ENCODE assay signal across 27 cellular contexts in genomic region chr13:80149757-80150156, GRCh38.
DNase-seq lines count a peak whose midpoint lies in the region; ATAC-seq, FAIRE-seq and TF ChIP-seq lines count a peak whose summit lies in the region.
"Had no signal": no experiment of that assay in that cellular context is flagged by ENCODE, and none has a peak within 500 bp of the region (broad histone marks: within the 10 kb centered on the region; RNA-seq: fewer than 3 reads in every experiment).

No MANE protein-coding gene starts in this region.

- no peak for FAIRE-seq in H54 (lab: Jason Lieb, UNC)
- FAIRE-seq: A549, D721Med, GM12878, GM19239 had no signal

- H3K4me1 ChIP-seq in IMR-90 (ENCODE audit: control insufficient read depth, insufficient read depth, low read length), result no peaks in the 10 kb centered on the region
- H3K4me1 ChIP-seq in hepatocyte (ENCODE audit: insufficient read depth), result no peaks in the 10 kb centered on the region
- H3K4me1 ChIP-seq: A549; BE2C; BLaER1 treated with 17β-estradiol and CSF1 and Interleukin-3, amounts not matched to agents 10 nM and 100 nM had no signal

- no peak overlapping the region for H3K23ac ChIP-seq in IMR-90 (ENCODE audit: low read depth, low read length)

- H3K4me3 Mint-ChIP-seq in progenitor cell of endocrine pancreas (ENCODE audit: low read depth), result no peak overlapping the region
- H3K4me3 Mint-ChIP-seq: CD14-positive monocyte; CD4-positive, alpha-beta T cell; CD8-positive, alpha-beta memory T cell had no signal

- H3K79me2 ChIP-seq in hepatocyte, result no peaks in the 10 kb centered on the region

- no peak overlapping the region for H2BK120ac ChIP-seq in IMR-90 (ENCODE audit: low read depth, low read length)

- no peak overlapping the region for H2BK20ac ChIP-seq in IMR-90 (ENCODE audit: low read depth, low read length)

- no peak for TF ChIP-seq CTCF in IMR-90 (conservative IDR thresholded peaks at IDR 0.05; ENCODE audit: low read depth, low read length)
- no peak for TF ChIP-seq CTCF in hepatocyte (IDR thresholded peaks at IDR 0.05; ENCODE audit: poor library complexity)
- no peak for TF ChIP-seq CTCF in progenitor cell of endocrine pancreas (IDR thresholded peaks at IDR 0.05; ENCODE audit: unreplicated experiment)

- no peak overlapping the region for H4K5ac ChIP-seq in IMR-90 (ENCODE audit: low read depth, low read length)

- no peaks in the 10 kb centered on the region for H3K9me3 ChIP-seq in IMR-90 (ENCODE audit: control insufficient read depth, insufficient read depth, low read length)
- H3K9me3 ChIP-seq in hepatocyte (ENCODE audit: low read depth), result no peaks in the 10 kb centered on the region
- H3K9me3 ChIP-seq: A549, BE2C had no signal

- H4K20me1 ChIP-seq in IMR-90 (ENCODE audit: insufficient read depth, low read length), result no peaks in the 10 kb centered on the region
- no peaks in the 10 kb centered on the region for H4K20me1 ChIP-seq in hepatocyte (ENCODE audit: insufficient read depth, poor library complexity, severe bottlenecking)
- H4K20me1 ChIP-seq: BLaER1 treated with 17β-estradiol and CSF1 and Interleukin-3, amounts not matched to agents 10 nM and 100 nM had no signal

- no peak overlapping the region for H3K14ac ChIP-seq in IMR-90 (replicated peaks; ENCODE audit: low read depth, low read length)

- no peak overlapping the region for H2AFZ ChIP-seq in IMR-90 (replicated peaks; ENCODE audit: low read length, poor library complexity)
- H2AFZ ChIP-seq in hepatocyte, result no peak overlapping the region

- CTCF ChIA-PET in IMR-90 (lab: Yijun Ruan, JAX), result no interaction called here

- H3K79me1 ChIP-seq in IMR-90 (ENCODE audit: low read depth in 1 of 2, low read length in 2 of 2), result no peaks in the 10 kb centered on the region

- no peak overlapping the region for H2AK9ac ChIP-seq in IMR-90 (replicated peaks; ENCODE audit: low read depth, low read length, poor library complexity)

- no TSS peak for BruUV-seq in IMR-90 (replicated peaks; lab: Mats Ljungman, UMichigan)

- intact Hi-C loops in IMR-90 (cut with micrococcal nuclease), result no loop called here

- H3K9me2 ChIP-seq in hepatocyte (replicated peaks; ENCODE audit: insufficient read depth), result no peaks in the 10 kb centered on the region

- H3K9me3 Mint-ChIP-seq in progenitor cell of endocrine pancreas (ENCODE audit: low read depth), result peaks cover 13% of the 10 kb centered on the region
- H3K9me3 Mint-ChIP-seq: CD8-positive, alpha-beta memory T cell had no signal

- in situ Hi-C loops in IMR-90 (cut with MboI; ENCODE audit: low sequenced_read_pairs), result no loop called here

- H3K9ac ChIP-seq in IMR-90 (ENCODE audit: low read depth, low read length), result no peak overlapping the region
- H3K9ac ChIP-seq: BLaER1 treated with 17β-estradiol and CSF1 and Interleukin-3, amounts not matched to agents 10 nM and 100 nM had no signal

- no peak overlapping the region for H3K4me2 ChIP-seq in IMR-90 (ENCODE audit: low read depth, low read length)
- H3K4me2 ChIP-seq in hepatocyte, result no peak overlapping the region
- H3K4me2 ChIP-seq: A549; BLaER1 treated with 17β-estradiol and CSF1 and Interleukin-3, amounts not matched to agents 10 nM and 100 nM had no signal

- no peak overlapping the region for H3K18ac ChIP-seq in IMR-90 (ENCODE audit: low read depth, low read length)

- ATAC-seq in IMR-90 (ENCODE audit: low read depth), result no peak
- no peak for ATAC-seq in GM21723 (IDR thresholded peaks at IDR 0.05; ENCODE audit: unreplicated experiment)
- ATAC-seq: A549, GM12878 had no signal

- peaks cover 28% of the 10 kb centered on the region for H3K4me1 Mint-ChIP-seq in progenitor cell of endocrine pancreas (ENCODE audit: low read depth)
- H3K4me1 Mint-ChIP-seq: CD14-positive monocyte; CD8-positive, alpha-beta memory T cell had no signal

- POLR2A ChIA-PET in IMR-90 (lab: Charles Lee; ENCODE audit: unreplicated experiment), result no interaction called here

- no peak overlapping the region for H3K4ac ChIP-seq in IMR-90 (ENCODE audit: low read depth, low read length)

- peaks cover 5% of the 10 kb centered on the region for H3K36me3 Mint-ChIP-seq in progenitor cell of endocrine pancreas (ENCODE audit: insufficient read depth)
- H3K36me3 Mint-ChIP-seq: CD8-positive, alpha-beta memory T cell had no signal

- no peak overlapping the region for H4K91ac ChIP-seq in IMR-90 (ENCODE audit: insufficient read depth, low read depth, low read length)

- H3K27me3 ChIP-seq in IMR-90 (ENCODE audit: control insufficient read depth, insufficient read depth, low read length), result no peaks in the 10 kb centered on the region
- no peaks in the 10 kb centered on the region for H3K27me3 ChIP-seq in hepatocyte
- H3K27me3 ChIP-seq: BE2C; BLaER1 treated with 17β-estradiol and CSF1 and Interleukin-3, amounts not matched to agents 10 nM and 100 nM had no signal

- no peaks in the 10 kb centered on the region for H3K27me3 Mint-ChIP-seq in progenitor cell of endocrine pancreas
- H3K27me3 Mint-ChIP-seq: CD4-positive, alpha-beta T cell; CD8-positive, alpha-beta memory T cell had no signal

- DNase-seq in IMR-90 (peak; percentile 18), amniotic epithelial cell (ENCODE audit: low read depth) (peak; percentile 57), hepatocyte (ENCODE audit: low spot score) (no peak), progenitor cell of endocrine pancreas (ENCODE audit: low spot score, unreplicated experiment) (no peak), NCI-H1694 treated with DMSO at 0.1 percent for 48 hours (lab: John Stamatoyannopoulos, UW) (no peak), H54 (ENCODE audit: insufficient read length, low spot score) (no peak), cortex of kidney (lab: John Stamatoyannopoulos, UW) (no peak)
- DNase-seq: 8988T; ACHN; AML-193; BE2C; CD4-positive, alpha-beta T cell; CD8-positive, alpha-beta memory T cell; DMS 273 treated with DMSO at 0.1 percent for 48 hours; DMS79; EL; GDM1; GOT3; H7; HCEC 1CT had no signal

- H3K36me3 ChIP-seq in IMR-90 (ENCODE audit: control insufficient read depth, insufficient read depth, low read length), result no peaks in the 10 kb centered on the region
- H3K36me3 ChIP-seq in hepatocyte (replicated peaks; ENCODE audit: insufficient read depth, low read depth), result no peaks in the 10 kb centered on the region
- H3K36me3 ChIP-seq: BE2C; BLaER1 treated with 17β-estradiol and CSF1 and Interleukin-3, amounts not matched to agents 10 nM and 100 nM had no signal

- TF ChIP-seq POLR2A in IMR-90 (IDR thresholded peaks at IDR 0.05; ENCODE audit: low read depth, low read length) (no peak), H54 (IDR thresholded peaks at IDR 0.05; ENCODE audit: low read depth, low read length) (no peak)

- no peak overlapping the region for H3K4me3 ChIP-seq in IMR-90 (ENCODE audit: insufficient read depth, low read depth, low read length)
- no peak overlapping the region for H3K4me3 ChIP-seq in hepatocyte
- H3K4me3 ChIP-seq: A549; BLaER1 treated with 17β-estradiol and CSF1 and Interleukin-3, amounts not matched to agents 10 nM and 100 nM; GM12878 had no signal

- no peak for TF ChIP-seq RAD21 in IMR-90 (IDR thresholded peaks at IDR 0.05; ENCODE audit: low read length)

- H3K27ac Mint-ChIP-seq in progenitor cell of endocrine pancreas, result peak overlapping the region; percentile 53
- H3K27ac Mint-ChIP-seq: CD14-positive monocyte; CD4-positive, alpha-beta T cell; CD8-positive, alpha-beta memory T cell had no signal

- WGBS in IMR-90 (ENCODE audit: extremely low coverage in 2 of 2, insufficient read length in 1 of 2), 2 experiments, result no CpG with 5 or more reads among the region's 3 CpGs
- WGBS in hepatocyte (ENCODE audit: low lambda C conversion rate, missing lambda C conversion rate), result 91% methylated on average over 3 of the region's 3 CpGs

- dilution Hi-C loops in IMR-90 (cut with HindIII; ENCODE audit: low sequenced_read_pairs, unreplicated experiment), result no loop called here

- H2BK5ac ChIP-seq in IMR-90 (ENCODE audit: low read depth, low read length, poor library complexity, severe bottlenecking), result no peak overlapping the region

- H2BK15ac ChIP-seq in IMR-90 (ENCODE audit: low read depth, low read length), result no peak overlapping the region

- no peak overlapping the region for H3K27ac ChIP-seq in IMR-90 (ENCODE audit: insufficient read depth, low read length)
- peak overlapping the region; percentile 11 for H3K27ac ChIP-seq in hepatocyte
- H3K27ac ChIP-seq: A549; BLaER1 treated with 17β-estradiol and CSF1 and Interleukin-3, amounts not matched to agents 10 nM and 100 nM had no signal

- no peak overlapping the region for H4K8ac ChIP-seq in IMR-90 (ENCODE audit: low read depth in 2 of 2, low read length in 2 of 2)

- no peak overlapping the region for H2AK5ac ChIP-seq in IMR-90 (ENCODE audit: low read depth, low read length)

- H3K56ac ChIP-seq in IMR-90 (ENCODE audit: extremely low read depth, insufficient read depth, low read length), result no peak overlapping the region

- no peaks in the 10 kb centered on the region for H3K9me1 ChIP-seq in IMR-90 (ENCODE audit: insufficient read depth, low read length)

TF ChIP-seq in IMR-90, 13 proteins besides CTCF, POLR2A, EP300 and RAD21:
- TF ChIP-seq CHD1 (IDR thresholded peaks at IDR 0.05; ENCODE audit: low read depth, low read length) (no peak), NFE2L2 (IDR thresholded peaks at IDR 0.05; ENCODE audit: low read depth, low read length) (no peak), MAFK (IDR thresholded peaks at IDR 0.05; ENCODE audit: low read depth, low read length) (no peak), FOS (IDR thresholded peaks at IDR 0.05; ENCODE audit: low read depth, low read length) (no peak), MXI1 (IDR thresholded peaks at IDR 0.05; ENCODE audit: borderline replicate concordance, low read depth, low read length) (no peak)

Comparison
In these comparisons a context has a peak if more than half of its experiments do, and no peak if none do; other contexts are left out.
1. DNase-seq: peak in IMR-90 (single experiment) and amniotic epithelial cell (single experiment); none in hepatocyte (single experiment), progenitor cell of endocrine pancreas (single experiment), NCI-H1694 treated with DMSO at 0.1 percent for 48 hours (single experiment), H54 (single experiment) and cortex of kidney (single experiment).